ENCODE assay signal across 7 cellular contexts in the genomic region with DNA sequence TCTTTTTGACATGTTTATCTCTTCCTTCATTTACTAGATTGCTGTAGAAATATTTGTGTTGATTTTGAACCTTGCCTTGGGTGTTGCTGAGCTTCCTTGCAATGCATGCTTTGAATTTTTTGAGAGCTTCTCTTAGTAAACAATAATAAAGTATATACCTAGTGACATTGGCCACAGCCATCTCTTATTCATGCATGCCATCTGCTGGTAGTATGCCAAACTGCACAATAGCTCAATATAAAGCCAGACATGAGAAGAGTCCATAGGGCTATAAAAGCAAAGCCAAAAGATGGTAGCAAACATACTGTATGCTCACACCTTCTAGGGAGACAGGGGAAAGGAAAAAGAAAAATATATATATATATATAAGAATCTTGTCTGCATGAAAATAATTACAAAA. TPM values are rescaled to one million over a fixed set of nuclear protein-coding genes. Genes with fewer than 3 reads are reported as not detected.
DNase-seq lines count a peak whose midpoint lies in the region; ATAC-seq and TF ChIP-seq lines count a peak whose summit lies in the region.

No MANE protein-coding gene starts in this region.

- TF ChIP-seq RAD21 in Ishikawa (IDR thresholded peaks at IDR 0.05; ENCODE audit: low read depth) (peak; percentile 86), liver (IDR thresholded peaks at IDR 0.05) (peak; percentile 90 to 93)

- H3K9ac ChIP-seq in liver (ENCODE audit: low read depth in 1 of 2, low read length in 2 of 2): no peak overlapping the region

- peak; percentile 95 for TF ChIP-seq CTCF in PC-9 (conservative IDR thresholded peaks at IDR 0.05)
- peak; percentile 81 for TF ChIP-seq CTCF in liver (IDR thresholded peaks at IDR 0.05; ENCODE audit: low read depth, low read length, missing input control)
- peak; percentile 74 for TF ChIP-seq CTCF in upper lobe of right lung (IDR thresholded peaks at IDR 0.05)

- intact Hi-C loops in PC-9 (cut with micrococcal nuclease; ENCODE audit: unreplicated experiment): loop anchor here (1.0 to 5.0 kb wide), 6 partner anchors 79 to 1681 kb away; no protein-coding TSS in a partner anchor
- intact Hi-C loops in upper lobe of right lung (cut with DNase I): loop anchor here (5.0 kb wide), 1 partner anchor 256 kb away; no protein-coding TSS in a partner anchor

- H3K4me2 ChIP-seq in PC-9: no peak overlapping the region

- CTCF ChIA-PET in PC-9 (lab: Charles Lee): interaction anchor here (0.5 to 1.8 kb wide), 22 partner anchors 12 to 701 kb away, joined by 3 to 87 read pairs (median 4); a partner anchor contains a TSS

- DNase-seq in EL (peak; percentile 59), PC-9 (peak; percentile 61 to 66), astrocyte of the hippocampus (ENCODE audit: low read depth, low spot score) (peak; percentile 76), upper lobe of right lung (no peak), anterior cingulate cortex (lab: John Stamatoyannopoulos, UW) (no peak)

- H3K36me3 ChIP-seq in PC-9 (ENCODE audit: low read depth) (no peaks in the 10 kb centered on the region), liver (ENCODE audit: control insufficient read depth in 4 of 4, insufficient read depth in 3 of 4, low read depth in 1 of 4, low read length in 3 of 4) (no peaks in the 10 kb centered on the region), upper lobe of right lung (no peaks in the 10 kb centered on the region)

- POLR2A ChIA-PET in PC-9 (lab: Charles Lee; ENCODE audit: unreplicated experiment): interaction anchor here (0.6 to 0.7 kb wide), 3 partner anchors 74 to 1903 kb away, joined by 4 to 15 read pairs (median 11); no protein-coding TSS in a partner anchor

- H3F3A ChIP-seq in PC-9 (ENCODE audit: insufficient read depth, low read depth): no peaks in the 10 kb centered on the region

- H3K4me3 ChIP-seq in PC-9 (no peak overlapping the region), liver (ENCODE audit: low read depth in 1 of 3, low read length in 3 of 3) (no peak overlapping the region), upper lobe of right lung (no peak overlapping the region)

- TF ChIP-seq EP300 in Ishikawa (IDR thresholded peaks at IDR 0.05; ENCODE audit: borderline replicate concordance): no peak

- H3K4me1 ChIP-seq in PC-9 (replicated peaks; ENCODE audit: insufficient read depth) (no peaks in the 10 kb centered on the region), liver (ENCODE audit: control insufficient read depth in 4 of 4, insufficient read depth in 4 of 4, low read length in 3 of 4) (no peaks in the 10 kb centered on the region), upper lobe of right lung (no peaks in the 10 kb centered on the region)

- H2AFZ ChIP-seq in PC-9: no peak overlapping the region

- no TSS peak for BruUV-seq in PC-9 (replicated peaks; lab: Mats Ljungman, UMichigan)

- H3K27ac ChIP-seq in PC-9 (no peak overlapping the region), liver (ENCODE audit: low read depth in 1 of 2, low read length in 2 of 2) (no peak overlapping the region), upper lobe of right lung (no peak overlapping the region)

- ATAC-seq in upper lobe of right lung: peak; percentile 90

- H3K9me2 ChIP-seq in PC-9 (ENCODE audit: insufficient read depth): no peaks in the 10 kb centered on the region

- H3K27me3 ChIP-seq in PC-9 (ENCODE audit: insufficient read depth, low read depth) (peaks cover 41% of the 10 kb centered on the region), liver (ENCODE audit: control insufficient read depth in 4 of 4, insufficient read depth in 4 of 4, low read length in 3 of 4) (no peaks in the 10 kb centered on the region), upper lobe of right lung (no peaks in the 10 kb centered on the region)

- H3K9me3 ChIP-seq in PC-9 (ENCODE audit: insufficient read depth, low read depth) (no peaks in the 10 kb centered on the region), liver (ENCODE audit: control insufficient read depth in 4 of 4, low read length in 3 of 4) (no peaks in the 10 kb centered on the region), upper lobe of right lung (no peaks in the 10 kb centered on the region)

- H4K20me1 ChIP-seq in PC-9 (ENCODE audit: insufficient read depth): no peaks in the 10 kb centered on the region

- no peaks in the 10 kb centered on the region for H3K79me2 ChIP-seq in PC-9 (ENCODE audit: low read depth)

TF ChIP-seq in Ishikawa, 13 proteins besides CTCF, POLR2A, EP300 and RAD21 (continues in another document):
- TF ChIP-seq, protein P1, sequence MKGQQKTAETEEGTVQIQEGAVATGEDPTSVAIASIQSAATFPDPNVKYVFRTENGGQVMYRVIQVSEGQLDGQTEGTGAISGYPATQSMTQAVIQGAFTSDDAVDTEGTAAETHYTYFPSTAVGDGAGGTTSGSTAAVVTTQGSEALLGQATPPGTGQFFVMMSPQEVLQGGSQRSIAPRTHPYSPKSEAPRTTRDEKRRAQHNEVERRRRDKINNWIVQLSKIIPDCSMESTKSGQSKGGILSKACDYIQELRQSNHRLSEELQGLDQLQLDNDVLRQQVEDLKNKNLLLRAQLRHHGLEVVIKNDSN (IDR thresholded peaks at IDR 0.05): no peak
- TF ChIP-seq, protein P2, sequence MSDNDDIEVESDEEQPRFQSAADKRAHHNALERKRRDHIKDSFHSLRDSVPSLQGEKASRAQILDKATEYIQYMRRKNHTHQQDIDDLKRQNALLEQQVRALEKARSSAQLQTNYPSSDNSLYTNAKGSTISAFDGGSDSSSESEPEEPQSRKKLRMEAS (IDR thresholded peaks at IDR 0.05): no peak
- TF ChIP-seq FOXM1 (IDR thresholded peaks at IDR 0.05; ENCODE audit: borderline replicate concordance, low read depth) (no peak), ZBTB7A (IDR thresholded peaks at IDR 0.05; ENCODE audit: low read depth) (no peak), CREB1 (IDR thresholded peaks at IDR 0.05; ENCODE audit: low read depth) (no peak), TEAD4 (IDR thresholded peaks at IDR 0.05) (no peak), CEBPB (IDR thresholded peaks at IDR 0.05) (no peak), TAF1 (IDR thresholded peaks at IDR 0.05; ENCODE audit: low read depth) (no peak), YY1 (IDR thresholded peaks at IDR 0.05; ENCODE audit: low read depth) (no peak), NFIC (IDR thresholded peaks at IDR 0.05) (no peak), EGR1 (IDR thresholded peaks at IDR 0.05) (no peak), TCF12 (IDR thresholded peaks at IDR 0.05; ENCODE audit: low read depth) (no peak)

TF ChIP-seq in liver, 16 proteins besides CTCF, POLR2A, EP300 and RAD21 (continues in another document):
- TF ChIP-seq, protein P3, sequence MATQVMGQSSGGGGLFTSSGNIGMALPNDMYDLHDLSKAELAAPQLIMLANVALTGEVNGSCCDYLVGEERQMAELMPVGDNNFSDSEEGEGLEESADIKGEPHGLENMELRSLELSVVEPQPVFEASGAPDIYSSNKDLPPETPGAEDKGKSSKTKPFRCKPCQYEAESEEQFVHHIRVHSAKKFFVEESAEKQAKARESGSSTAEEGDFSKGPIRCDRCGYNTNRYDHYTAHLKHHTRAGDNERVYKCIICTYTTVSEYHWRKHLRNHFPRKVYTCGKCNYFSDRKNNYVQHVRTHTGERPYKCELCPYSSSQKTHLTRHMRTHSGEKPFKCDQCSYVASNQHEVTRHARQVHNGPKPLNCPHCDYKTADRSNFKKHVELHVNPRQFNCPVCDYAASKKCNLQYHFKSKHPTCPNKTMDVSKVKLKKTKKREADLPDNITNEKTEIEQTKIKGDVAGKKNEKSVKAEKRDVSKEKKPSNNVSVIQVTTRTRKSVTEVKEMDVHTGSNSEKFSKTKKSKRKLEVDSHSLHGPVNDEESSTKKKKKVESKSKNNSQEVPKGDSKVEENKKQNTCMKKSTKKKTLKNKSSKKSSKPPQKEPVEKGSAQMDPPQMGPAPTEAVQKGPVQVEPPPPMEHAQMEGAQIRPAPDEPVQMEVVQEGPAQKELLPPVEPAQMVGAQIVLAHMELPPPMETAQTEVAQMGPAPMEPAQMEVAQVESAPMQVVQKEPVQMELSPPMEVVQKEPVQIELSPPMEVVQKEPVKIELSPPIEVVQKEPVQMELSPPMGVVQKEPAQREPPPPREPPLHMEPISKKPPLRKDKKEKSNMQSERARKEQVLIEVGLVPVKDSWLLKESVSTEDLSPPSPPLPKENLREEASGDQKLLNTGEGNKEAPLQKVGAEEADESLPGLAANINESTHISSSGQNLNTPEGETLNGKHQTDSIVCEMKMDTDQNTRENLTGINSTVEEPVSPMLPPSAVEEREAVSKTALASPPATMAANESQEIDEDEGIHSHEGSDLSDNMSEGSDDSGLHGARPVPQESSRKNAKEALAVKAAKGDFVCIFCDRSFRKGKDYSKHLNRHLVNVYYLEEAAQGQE (IDR thresholded peaks at IDR 0.05): no peak
- TF ChIP-seq, protein P2 (IDR thresholded peaks at IDR 0.05): no peak
- TF ChIP-seq HNF4G (IDR thresholded peaks at IDR 0.05) (no peak), JUND (IDR thresholded peaks at IDR 0.05) (no peak), SP1 (IDR thresholded peaks at IDR 0.05) (no peak), TAF1 (conservative IDR thresholded peaks at IDR 0.05) (no peak), FOXA2 (IDR thresholded peaks at IDR 0.05) (no peak)
- TF ChIP-seq, protein P4, sequence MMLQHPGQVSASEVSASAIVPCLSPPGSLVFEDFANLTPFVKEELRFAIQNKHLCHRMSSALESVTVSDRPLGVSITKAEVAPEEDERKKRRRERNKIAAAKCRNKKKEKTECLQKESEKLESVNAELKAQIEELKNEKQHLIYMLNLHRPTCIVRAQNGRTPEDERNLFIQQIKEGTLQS (IDR thresholded peaks at IDR 0.05): no peak
- TF ChIP-seq, protein P5, sequence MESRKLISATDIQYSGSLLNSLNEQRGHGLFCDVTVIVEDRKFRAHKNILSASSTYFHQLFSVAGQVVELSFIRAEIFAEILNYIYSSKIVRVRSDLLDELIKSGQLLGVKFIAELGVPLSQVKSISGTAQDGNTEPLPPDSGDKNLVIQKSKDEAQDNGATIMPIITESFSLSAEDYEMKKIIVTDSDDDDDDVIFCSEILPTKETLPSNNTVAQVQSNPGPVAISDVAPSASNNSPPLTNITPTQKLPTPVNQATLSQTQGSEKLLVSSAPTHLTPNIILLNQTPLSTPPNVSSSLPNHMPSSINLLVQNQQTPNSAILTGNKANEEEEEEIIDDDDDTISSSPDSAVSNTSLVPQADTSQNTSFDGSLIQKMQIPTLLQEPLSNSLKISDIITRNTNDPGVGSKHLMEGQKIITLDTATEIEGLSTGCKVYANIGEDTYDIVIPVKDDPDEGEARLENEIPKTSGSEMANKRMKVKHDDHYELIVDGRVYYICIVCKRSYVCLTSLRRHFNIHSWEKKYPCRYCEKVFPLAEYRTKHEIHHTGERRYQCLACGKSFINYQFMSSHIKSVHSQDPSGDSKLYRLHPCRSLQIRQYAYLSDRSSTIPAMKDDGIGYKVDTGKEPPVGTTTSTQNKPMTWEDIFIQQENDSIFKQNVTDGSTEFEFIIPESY (IDR thresholded peaks at IDR 0.05): no peak

RNA-seq across cellular contexts. Expression of a gene that starts 18.9 kb away (rescaled TPM):
- total RNA-seq in PC-9 (2021) (20.5 and 23.6 TPM in 2 replicates), liver (1 to 10 TPM; 7.4 to 9.6 TPM), upper lobe of right lung (14.8 TPM)
- polyA plus RNA-seq in liver: 1 to 10 TPM; 2.2 to 2.7 TPM

RNA-seq across cellular contexts. Expression of a gene that starts 59.8 kb away (rescaled TPM):
- 1.8 and 3.4 TPM in 2 replicates for total RNA-seq in PC-9 (2021)
- 1 to 10 TPM; 1.3 to 2.1 TPM for total RNA-seq in liver
- polyA plus RNA-seq in liver: 1 to 10 TPM; 1.3 to 1.5 TPM
- total RNA-seq in upper lobe of right lung: 4.2 TPM

Comparison
In these comparisons a context has a peak if more than half of its experiments do, and no peak if none do; other contexts are left out.
1. DNase-seq: peak in EL (single experiment), PC-9 (2 of 2) and astrocyte of the hippocampus (single experiment); none in upper lobe of right lung (single experiment) and anterior cingulate cortex (0 of 58).
2. Peak in every context shown above with its lines, with median percentiles within 50 percentile points of each other: CTCF ChIP-seq.